In the genomic region with DNA sequence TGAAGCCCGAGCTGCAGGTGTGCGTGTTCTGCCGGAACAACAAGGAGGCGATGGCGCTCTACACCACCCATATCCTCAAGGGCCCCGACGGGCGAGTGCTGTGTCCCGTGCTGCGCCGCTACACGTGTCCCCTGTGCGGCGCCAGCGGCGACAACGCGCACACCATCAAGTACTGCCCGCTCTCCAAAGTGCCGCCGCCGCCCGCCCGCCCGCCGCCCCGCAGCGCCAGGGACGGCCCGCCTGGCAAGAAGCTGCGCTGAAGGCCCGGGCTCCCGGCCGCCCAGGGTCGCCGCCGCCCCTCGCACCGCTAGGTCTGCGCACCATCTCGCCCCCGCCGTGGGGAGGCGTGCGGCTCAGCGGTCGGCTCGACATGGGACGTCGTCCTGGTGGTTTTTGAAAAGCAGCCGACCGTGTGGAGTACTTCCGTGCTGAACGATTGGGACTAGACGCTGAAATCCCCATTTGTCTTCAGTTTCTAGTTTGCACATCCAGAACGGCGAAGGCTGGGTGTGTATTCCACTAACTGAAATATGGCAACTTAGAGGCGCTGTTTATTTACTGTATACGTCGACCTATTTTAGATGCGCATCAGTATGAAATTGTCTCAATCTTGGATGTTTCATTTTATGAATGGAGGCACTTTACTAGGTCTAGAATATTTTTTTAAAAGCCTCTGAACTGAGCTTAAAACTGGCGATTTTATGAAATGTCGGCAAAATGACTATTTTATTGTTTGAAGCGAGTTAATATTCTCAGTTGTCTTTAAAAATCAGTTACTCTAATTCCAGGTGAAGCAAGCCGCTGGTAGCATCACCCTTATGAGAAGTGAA, we compare ENCODE assay signal across 8 cellular contexts. TPM values are rescaled to one million over a fixed set of nuclear protein-coding genes. Genes with fewer than 3 reads are reported as not detected.
DNase-seq lines count a peak whose midpoint lies in the region; ATAC-seq, FAIRE-seq and TF ChIP-seq lines count a peak whose summit lies in the region.

No MANE protein-coding gene starts in this region.

- peaks cover 51% of the 10 kb centered on the region for H4K20me1 ChIP-seq in astrocyte (ENCODE audit: insufficient read depth, low read length)

- H3K9me3 Mint-ChIP-seq in astrocyte (ENCODE audit: unreplicated experiment) = no peaks in the 10 kb centered on the region

- H3K4me1 Mint-ChIP-seq in astrocyte (ENCODE audit: low read depth, unreplicated experiment) = peaks cover 24% of the 10 kb centered on the region

- H3K36me3 ChIP-seq in astrocyte (ENCODE audit: insufficient read depth, low read length) (peaks cover 24% of the 10 kb centered on the region), iPS-20b (ENCODE audit: insufficient read depth, low read depth, low read length) (peaks cover 31% of the 10 kb centered on the region)

- H3K4me1 ChIP-seq in astrocyte (ENCODE audit: insufficient read depth, low read length) = peaks cover 13% of the 10 kb centered on the region
- H3K4me1 ChIP-seq in iPS-20b (ENCODE audit: insufficient read depth, low read length) = peaks cover 3% of the 10 kb centered on the region; the same call in 1 of the 2 replicates

- no peak for TF ChIP-seq CTCF in astrocyte (IDR thresholded peaks at IDR 0.05; ENCODE audit: insufficient read depth, low read depth, low read length)

- ATAC-seq in GM21529 (IDR thresholded peaks at IDR 0.05; ENCODE audit: unreplicated experiment) = peak; percentile 68

- H3K9ac ChIP-seq in astrocyte (ENCODE audit: low read length) (peak overlapping the region; percentile 47), iPS-20b (ENCODE audit: low read depth, low read length) (no peak overlapping the region; the same call in 1 of the 2 replicates)

- H3K27ac Mint-ChIP-seq in astrocyte (ENCODE audit: unreplicated experiment) = no peak overlapping the region

- peak overlapping the region; percentile 42 for H3K4me3 ChIP-seq in astrocyte (ENCODE audit: insufficient read depth, low read depth, low read length)
- H3K4me3 ChIP-seq in iPS-20b (ENCODE audit: low read length) = peak overlapping the region; percentile 69

- no peak overlapping the region for H3K27ac ChIP-seq in astrocyte (ENCODE audit: low read depth, low read length)
- H3K27ac ChIP-seq in iPS-20b (ENCODE audit: low read length) = no peak overlapping the region

- H2AFZ ChIP-seq in astrocyte (ENCODE audit: low read depth, low read length) = no peak overlapping the region

- H3K4me2 ChIP-seq in astrocyte (ENCODE audit: low read length) = peak overlapping the region; percentile 81

- peaks cover 4% of the 10 kb centered on the region for H3K79me2 ChIP-seq in astrocyte (ENCODE audit: insufficient read depth, low read length)

- H3K27me3 ChIP-seq in astrocyte (ENCODE audit: insufficient read depth, low read length) (no peaks in the 10 kb centered on the region), iPS-20b (ENCODE audit: insufficient read depth, low read length) (no peaks in the 10 kb centered on the region)

- peak; percentile 53 for DNase-seq in GM03348 (ENCODE audit: low spot score)
- peak; percentile 55 for DNase-seq in HuH-7 (ENCODE audit: low spot score)
- peak; percentile 32 for DNase-seq in SKM-1 treated with dmso at 0.1 percent for 144 hours (lab: John Stamatoyannopoulos, UW; ENCODE audit: unreplicated experiment)
- DNase-seq in astrocyte (ENCODE audit: low read depth) = peak; percentile 42
- peak in 3 of 4 experiments; percentile 7 to 31 (median 17) for DNase-seq in stimulated activated CD4-positive, alpha-beta T cell treated with anti-CD3 and anti-CD28 coated beads, Interleukin-1b, Interleukin-23, amount 100 ng/mL, for 24 hours (ENCODE audit: low read depth in 4 of 4, low spot score in 1 of 4)
- no peak for DNase-seq in mucosa of gallbladder (ENCODE audit: low spot score)

- peak overlapping the region; percentile 75 for H3K4me3 Mint-ChIP-seq in astrocyte (ENCODE audit: unreplicated experiment)

- H3K27me3 Mint-ChIP-seq in astrocyte (ENCODE audit: low read depth, unreplicated experiment) = no peaks in the 10 kb centered on the region

- peaks cover 12% of the 10 kb centered on the region for H3K36me3 Mint-ChIP-seq in astrocyte (ENCODE audit: low read depth, unreplicated experiment)

- no peaks in the 10 kb centered on the region for H3K9me3 ChIP-seq in astrocyte (ENCODE audit: insufficient read depth, low read depth, low read length)
- no peaks in the 10 kb centered on the region for H3K9me3 ChIP-seq in iPS-20b (ENCODE audit: insufficient read depth, low read depth, low read length)

- no peak for FAIRE-seq in astrocyte (lab: Jason Lieb, UNC)

RNA-seq across cellular contexts. Expression of a gene that starts 1.1 kb away (rescaled TPM):
- total RNA-seq in astrocyte (3.0 and 4.7 TPM in 2 replicates), mucosa of gallbladder (0.60 TPM)

RNA-seq across cellular contexts. Expression of a gene that starts 50.0 kb away (rescaled TPM):
- 137 and 146 TPM in 2 replicates for total RNA-seq in astrocyte
- total RNA-seq in mucosa of gallbladder = 86.8 TPM
